Comparison of ENCODE assay signal across 14 cellular contexts in the genomic region with DNA sequence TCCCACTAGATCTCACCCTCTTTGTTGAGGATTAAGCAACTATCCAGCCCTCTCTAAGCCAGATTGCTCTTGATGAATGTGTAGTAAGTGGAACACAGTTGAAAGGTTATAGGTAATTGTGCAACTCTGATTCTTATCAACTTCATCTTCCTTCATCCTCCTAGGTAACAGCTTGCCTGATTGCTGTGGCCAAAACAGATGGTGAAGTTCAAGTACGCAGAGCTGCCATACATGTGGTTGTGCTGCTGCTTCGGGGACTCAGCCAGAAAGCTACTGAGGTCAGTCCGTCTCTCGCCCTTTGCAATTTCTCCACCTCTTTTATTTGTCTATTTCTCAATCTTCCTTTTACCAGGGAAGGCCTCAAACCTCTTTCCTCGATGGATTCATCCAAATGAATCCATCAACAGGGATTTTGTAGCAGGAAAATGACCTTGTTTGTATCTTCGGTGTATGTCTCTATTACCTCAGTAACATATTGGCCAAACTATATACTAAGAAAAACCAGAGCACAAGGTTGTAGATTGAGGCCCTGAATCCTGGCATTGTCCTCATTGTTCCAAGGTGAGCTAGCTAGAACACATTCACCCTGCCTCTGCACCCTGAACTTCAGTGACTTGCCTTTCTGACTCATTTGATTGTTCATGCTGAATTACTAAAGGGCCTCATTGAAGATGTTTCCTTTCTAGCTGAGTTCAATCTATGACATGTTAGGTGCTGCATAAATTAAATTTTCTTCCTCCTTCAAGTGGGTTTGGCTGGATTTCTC.
DNase-seq lines count a peak whose midpoint lies in the region; ATAC-seq, FAIRE-seq and TF ChIP-seq lines count a peak whose summit lies in the region.
"Had no signal": no experiment of that assay in that cellular context is flagged by ENCODE, and none has a peak within 500 bp of the region (broad histone marks: within the 10 kb centered on the region; RNA-seq: fewer than 3 reads in every experiment).

No MANE protein-coding gene starts in this region.

- FAIRE-seq in pancreas (lab: Jason Lieb, UNC), result no peak

- H3K27me3 Mint-ChIP-seq in Calu3 (ENCODE audit: unreplicated experiment), result no peaks in the 10 kb centered on the region
- H3K27me3 Mint-ChIP-seq: progenitor cell of endocrine pancreas; stimulated activated naive CD8-positive, alpha-beta T cell treated with anti-CD3 and anti-CD28 coated beads, Interleukin-15, amount 100 ng/mL, for 72 hours had no signal

- peaks cover 42% of the 10 kb centered on the region for H3K4me1 Mint-ChIP-seq in Calu3 (ENCODE audit: low read depth, unreplicated experiment)
- H3K4me1 Mint-ChIP-seq: stimulated activated naive CD8-positive, alpha-beta T cell treated with anti-CD3 and anti-CD28 coated beads, Interleukin-15, amount 100 ng/mL, for 72 hours had no signal

- in situ Hi-C loops in mammary epithelial cell (cut with MboI; ENCODE audit: low sequenced_read_pairs in 2 of 2), result no loop called here

- dilution Hi-C loops in mammary epithelial cell (cut with HindIII; ENCODE audit: low sequenced_read_pairs), result no loop called here

- CTCF ChIA-PET in Calu3 (lab: Charles Lee) (no interaction called here), mammary epithelial cell (lab: Charles Lee; ENCODE audit: low non-redundant PET) (no interaction called here)

- H3K4me1 ChIP-seq in mammary epithelial cell (ENCODE audit: insufficient read depth, low read length) (peaks cover 21% of the 10 kb centered on the region), left lung (no peaks in the 10 kb centered on the region), pancreas (peaks cover 0 to 7% (median 5%) of the 10 kb centered on the region in 3 donors)

- H3K9me3 ChIP-seq in mammary epithelial cell (replicated peaks; ENCODE audit: insufficient read depth, low read length) (peaks cover 11% of the 10 kb centered on the region), left lung (peaks cover 0 to 4% of the 10 kb centered on the region in 2 donors), pancreas (no peaks in the 10 kb centered on the region)

- peak overlapping the region; percentile 18 for H2AFZ ChIP-seq in mammary epithelial cell (ENCODE audit: low read depth, low read length)

- ATAC-seq in left lung, result peak; percentile 41
- no peak for ATAC-seq in pancreas
- ATAC-seq: stimulated activated naive CD8-positive, alpha-beta T cell treated with anti-CD3 and anti-CD28 coated beads, Interleukin-15, amount 100 ng/mL, for 72 hours had no signal

- H3K4me2 ChIP-seq in mammary epithelial cell (ENCODE audit: insufficient read depth, low read depth, low read length), result peak overlapping the region; percentile 36

- intact Hi-C loops in Calu3 (cut with micrococcal nuclease; ENCODE audit: unreplicated experiment) (no loop called here), mammary epithelial cell (cut with micrococcal nuclease) (no loop called here), left lung (cut with DNase I) (no loop called here), pancreas (cut with DNase I) (no loop called here)

- no peaks in the 10 kb centered on the region for H3K9me3 Mint-ChIP-seq in Calu3 (ENCODE audit: low read depth, unreplicated experiment)
- H3K9me3 Mint-ChIP-seq: stimulated activated naive CD8-positive, alpha-beta T cell treated with anti-CD3 and anti-CD28 coated beads, Interleukin-15, amount 100 ng/mL, for 72 hours had no signal

- H3K4me3 Mint-ChIP-seq in Calu3 (ENCODE audit: low read depth, unreplicated experiment), result peak overlapping the region; percentile 1
- H3K4me3 Mint-ChIP-seq: stimulated activated naive CD8-positive, alpha-beta T cell treated with anti-CD3 and anti-CD28 coated beads, Interleukin-15, amount 100 ng/mL, for 72 hours had no signal

- no peak for TF ChIP-seq CTCF in Calu3 (IDR thresholded peaks at IDR 0.05; ENCODE audit: unreplicated experiment)
- no peak for TF ChIP-seq CTCF in mammary epithelial cell (conservative IDR thresholded peaks at IDR 0.05 in 1 of 2, IDR thresholded peaks at IDR 0.05 in 1 of 2; ENCODE audit: extremely low read depth in 1 of 2, insufficient read depth in 1 of 2, low read depth in 1 of 2, low read length in 2 of 2)
- no peak for TF ChIP-seq CTCF in left lung (IDR thresholded peaks at IDR 0.05)
- TF ChIP-seq CTCF in pancreas (IDR thresholded peaks at IDR 0.05), result no peak

- H3K27ac Mint-ChIP-seq in Calu3 (ENCODE audit: unreplicated experiment), result peak overlapping the region; percentile 40
- H3K27ac Mint-ChIP-seq: progenitor cell of endocrine pancreas; stimulated activated naive CD8-positive, alpha-beta T cell treated with anti-CD3 and anti-CD28 coated beads, Interleukin-15, amount 100 ng/mL, for 72 hours had no signal

- H3K36me3 ChIP-seq in mammary epithelial cell (ENCODE audit: insufficient read depth, low read length) (peaks cover 6% of the 10 kb centered on the region), left lung (peaks cover 0 to 18% of the 10 kb centered on the region in 2 donors), pancreas (peaks cover 0 to 3% (median 0%) of the 10 kb centered on the region in 3 donors)

- H3K79me2 ChIP-seq in mammary epithelial cell (ENCODE audit: insufficient read depth, low read length), result no peaks in the 10 kb centered on the region

- no TSS peak for BruUV-seq in Calu3 (replicated peaks; lab: Mats Ljungman, UMichigan)
- no TSS peak for BruUV-seq in mammary epithelial cell (replicated peaks; lab: Mats Ljungman, UMichigan)

- H3K4me3 ChIP-seq in mammary epithelial cell (replicated peaks in 1 of 3; ENCODE audit: insufficient read depth in 1 of 3, low read depth in 2 of 3, low read length in 3 of 3), result no peak overlapping the region
- H3K4me3 ChIP-seq in left lung, result no peak overlapping the region
- H3K4me3 ChIP-seq in pancreas, result no peak overlapping the region

- H3K27ac ChIP-seq in mammary epithelial cell (ENCODE audit: insufficient read depth, low read depth, low read length) (peak overlapping the region; percentile 50), left lung (no peak overlapping the region), pancreas (no peak overlapping the region)

- H3K9ac ChIP-seq in mammary epithelial cell (ENCODE audit: insufficient read depth, low read length), result no peak overlapping the region

- WGBS in mammary epithelial cell (ENCODE audit: low coverage, missing lambda C conversion rate), result 96% methylated on average over 6 of the region's 6 CpGs
- WGBS in pancreas, 2 donors, result 93 to 94% methylated on average over 6 of the region's 6 CpGs

- no peaks in the 10 kb centered on the region for H4K20me1 ChIP-seq in mammary epithelial cell (ENCODE audit: insufficient read depth, low read length)

- H3K36me3 Mint-ChIP-seq in Calu3 (ENCODE audit: insufficient read depth, unreplicated experiment), result no peaks in the 10 kb centered on the region

- H3K27me3 ChIP-seq in mammary epithelial cell (ENCODE audit: insufficient read depth, low read length), result no peaks in the 10 kb centered on the region
- H3K27me3 ChIP-seq in left lung, result no peaks in the 10 kb centered on the region
- no peaks in the 10 kb centered on the region for H3K27me3 ChIP-seq in pancreas

- no peak for DNase-seq in Calu3
- DNase-seq in M059J (ENCODE audit: low read depth), result peak; percentile 77
- peak; percentile 84 for DNase-seq in mammary epithelial cell
- no peak for DNase-seq in left lung
- DNase-seq in SKM-1 treated with dmso at 0.1 percent for 144 hours (lab: John Stamatoyannopoulos, UW; ENCODE audit: unreplicated experiment), result no peak
- DNase-seq in COLO668 (lab: John Stamatoyannopoulos, UW; ENCODE audit: unreplicated experiment), result no peak
- DNase-seq in pancreas, result no peak
- DNase-seq in GOT3 (lab: John Stamatoyannopoulos, UW), result no peak
- DNase-seq: MV-4-11; NCI-H510A; SHP77; stimulated activated CD4-positive, alpha-beta T cell treated with anti-CD3 and anti-CD28 coated beads, Interleukin-2, amount 100 ng/mL, for 48 hours; stimulated activated naive CD8-positive, alpha-beta T cell treated with anti-CD3 and anti-CD28 coated beads, Interleukin-15, amount 100 ng/mL, for 72 hours had no signal

Comparison
In these comparisons a context has a peak if more than half of its experiments do, and no peak if none do; other contexts are left out.
1. DNase-seq: peak in M059J (single experiment) and mammary epithelial cell (single experiment); none in Calu3 (single experiment), left lung (0 of 2), SKM-1 treated with dmso at 0.1 percent for 144 hours (single experiment), COLO668 (single experiment), pancreas (0 of 6) and GOT3 (single experiment).